Comparison of ENCODE assay signal across 22 cellular contexts in genomic region chr22:50318698-50319411, GRCh38. TPM values are rescaled to one million over a fixed set of nuclear protein-coding genes. Genes with fewer than 3 reads are reported as not detected.
DNase-seq lines count a peak whose midpoint lies in the region; ATAC-seq, FAIRE-seq and TF ChIP-seq lines count a peak whose summit lies in the region.
"Had no signal": no experiment of that assay in that cellular context is flagged by ENCODE, and none has a peak within 500 bp of the region (broad histone marks: within the 10 kb centered on the region; RNA-seq: fewer than 3 reads in every experiment).

No MANE protein-coding gene starts in this region.

- H3K36me3 ChIP-seq in RWPE2 (ENCODE audit: low read depth) (no peaks in the 10 kb centered on the region), spleen (no peaks in the 10 kb centered on the region)
- H3K36me3 ChIP-seq: breast epithelium, colonic mucosa, left ventricle myocardium inferior, neutrophil had no signal

- no peaks in the 10 kb centered on the region for H3K36me3 Mint-ChIP-seq in activated CD8-positive, alpha-beta memory T cell treated with anti-CD3 and anti-CD28 coated beads, Interleukin-2, amount 10 ng/mL, durations not matched to agents 7 days and 5 days
- H3K36me3 Mint-ChIP-seq: type B pancreatic cell had no signal

- ATAC-seq in RWPE2 (ENCODE audit: low read depth): no peak
- ATAC-seq in activated CD8-positive, alpha-beta memory T cell treated with anti-CD3 and anti-CD28 coated beads, Interleukin-2, amount 10 ng/mL, durations not matched to agents 7 days and 5 days: no peak
- ATAC-seq: mucosa of descending colon had no signal

- H3K27ac Mint-ChIP-seq in activated CD8-positive, alpha-beta memory T cell treated with anti-CD3 and anti-CD28 coated beads, Interleukin-2, amount 10 ng/mL, durations not matched to agents 7 days and 5 days: no peak overlapping the region
- H3K27ac Mint-ChIP-seq: type B pancreatic cell had no signal

- H3K27ac ChIP-seq in RWPE2 (ENCODE audit: poor library complexity, severe bottlenecking) (no peak overlapping the region), spleen (peak overlapping the region in 1 of 8 donors; percentile 5)
- H3K27ac ChIP-seq: 22Rv1, breast epithelium, colonic mucosa, KMS-11, left ventricle myocardium inferior, neutrophil had no signal

- H3K4me1 ChIP-seq in RWPE2 (ENCODE audit: insufficient read depth, poor library complexity, severe bottlenecking) (peaks cover 9% of the 10 kb centered on the region), spleen (peaks cover 13 to 47% (median 25%) of the 10 kb centered on the region in 6 donors)
- H3K4me1 ChIP-seq: breast epithelium had no signal

- H3K9me3 ChIP-seq in RWPE2 (ENCODE audit: severe bottlenecking): no peaks in the 10 kb centered on the region
- no peaks in the 10 kb centered on the region for H3K9me3 ChIP-seq in spleen
- H3K9me3 ChIP-seq: breast epithelium, colonic mucosa, left ventricle myocardium inferior, mucosa of descending colon, neutrophil had no signal

- H3K27me3 ChIP-seq in RWPE2 (ENCODE audit: insufficient read depth, poor library complexity, severe bottlenecking) (no peaks in the 10 kb centered on the region), spleen (replicated peaks in 1 of 7) (no peaks in the 10 kb centered on the region)
- H3K27me3 ChIP-seq: breast epithelium, colonic mucosa had no signal

- no peaks in the 10 kb centered on the region for H3K9me3 Mint-ChIP-seq in activated CD8-positive, alpha-beta memory T cell treated with anti-CD3 and anti-CD28 coated beads, Interleukin-2, amount 10 ng/mL, durations not matched to agents 7 days and 5 days (ENCODE audit: low read depth)
- H3K9me3 Mint-ChIP-seq: type B pancreatic cell had no signal

- H3K4me1 Mint-ChIP-seq in activated CD8-positive, alpha-beta memory T cell treated with anti-CD3 and anti-CD28 coated beads, Interleukin-2, amount 10 ng/mL, durations not matched to agents 7 days and 5 days: peaks cover 13% of the 10 kb centered on the region

- WGBS in spleen, 5 donors: 77 to 86% (median 79%) methylated on average over 19 to 21 of the region's 21 CpGs

- H3K4me3 ChIP-seq in RWPE2 (ENCODE audit: severe bottlenecking) (no peak overlapping the region), spleen (no peak overlapping the region)
- H3K4me3 ChIP-seq: breast epithelium, colonic mucosa, left ventricle myocardium inferior, mucosa of descending colon had no signal

- peak; percentile 57 for FAIRE-seq in GM12892 (lab: Jason Lieb, UNC)
- FAIRE-seq: endometrium had no signal

- H3K4me3 Mint-ChIP-seq in activated CD8-positive, alpha-beta memory T cell treated with anti-CD3 and anti-CD28 coated beads, Interleukin-2, amount 10 ng/mL, durations not matched to agents 7 days and 5 days: no peak overlapping the region
- H3K4me3 Mint-ChIP-seq: type B pancreatic cell had no signal

- TF ChIP-seq POLR2A in GM12892 (IDR thresholded peaks at IDR 0.05; ENCODE audit: low read depth, low read length) (no peak), spleen (IDR thresholded peaks at IDR 0.05) (no peak)

- intact Hi-C loops in spleen (cut with DNase I; ENCODE audit: low total_unique reads): no loop called here

- CTCF ChIA-PET in activated CD8-positive, alpha-beta memory T cell treated with anti-CD3 and anti-CD28 coated beads, Interleukin-2, amount 10 ng/mL, durations not matched to agents 7 days and 5 days (lab: Charles Lee): interaction anchor here (2.8 kb wide), 1 partner anchor 8 kb away, joined by 11 read pairs; the partner anchor contains the start of gene DENND6B

- no peak for TF ChIP-seq CTCF in RWPE2 (IDR thresholded peaks at IDR 0.05; ENCODE audit: poor library complexity, severe bottlenecking)
- TF ChIP-seq CTCF in spleen (IDR thresholded peaks at IDR 0.05 in 8 of 11, conservative IDR thresholded peaks at IDR 0.05 in 3 of 11): no peak

- H3K27me3 Mint-ChIP-seq in activated CD8-positive, alpha-beta memory T cell treated with anti-CD3 and anti-CD28 coated beads, Interleukin-2, amount 10 ng/mL, durations not matched to agents 7 days and 5 days: no peaks in the 10 kb centered on the region
- H3K27me3 Mint-ChIP-seq: type B pancreatic cell had no signal

- DNase-seq in DMS53 (lab: John Stamatoyannopoulos, UW): peak; percentile 75
- DNase-seq in DMS53 treated with DMSO at 0.1 percent for 48 hours (lab: John Stamatoyannopoulos, UW; ENCODE audit: unreplicated experiment): no peak
- peak; percentile 31 for DNase-seq in GM12892 (ENCODE audit: insufficient read length)
- DNase-seq in RWPE2 (ENCODE audit: low spot score): peak; percentile 60
- peak; percentile 85 for DNase-seq in mesenteric fat pad (ENCODE audit: low spot score)
- no peak for DNase-seq in activated CD8-positive, alpha-beta memory T cell treated with anti-CD3 and anti-CD28 coated beads, Interleukin-2, amount 10 ng/mL, durations not matched to agents 7 days and 5 days
- DNase-seq in A172 (ENCODE audit: low spot score): no peak
- DNase-seq in spleen: no peak
- DNase-seq: activated CD4-positive, alpha-beta T cell treated with anti-CD3 and anti-CD28 coated beads, Interleukin-2, amount 50 U/mL, for 1 hour; activated effector memory CD4-positive, alpha-beta T cell treated with anti-CD3 and anti-CD28 coated beads, Interleukin-2, amount 50 U/mL, for 16 hours; colonic mucosa; left ventricle myocardium inferior; NCI-H187; RPMI8226; stimulated activated CD4-positive, alpha-beta T cell treated with anti-CD3 and anti-CD28 coated beads, Interleukin-4, amount 100 ng/mL, for 24 hours had no signal

RNA-seq across cellular contexts. Expression of gene DENND6B, which starts 8.0 kb away (rescaled TPM):
- 6.6 TPM for polyA plus RNA-seq in GM12892 (2012; ENCODE audit: missing spikeins)
- 2.2 TPM for total RNA-seq in mesenteric fat pad
- 1 to 10 TPM; 5.7 to 8.8 TPM for total RNA-seq in activated CD8-positive, alpha-beta memory T cell treated with anti-CD3 and anti-CD28 coated beads, Interleukin-2, amount 10 ng/mL, durations not matched to agents 7 days and 5 days
- 1.2 and 2.9 TPM in 2 replicates for total RNA-seq in A172 (2014; rRNA removed; shearing (Covaris generic))
- 1 to 10 TPM; 4.5 to 8.9 (median 6.0) TPM for total RNA-seq in spleen
- 10 to 100 TPM in 1 of 3 donors, 1 to 10 TPM in 2; 6.4 to 10.4 (median 9.9) TPM for polyA plus RNA-seq in spleen

RNA-seq across cellular contexts. Expression of gene PLXNB2, which starts 11.4 kb away (rescaled TPM):
- polyA plus RNA-seq in GM12892 (2012; ENCODE audit: missing spikeins): 32.5 TPM
- total RNA-seq in mesenteric fat pad (108 TPM), spleen (100 to 1,000 TPM; 175 to 382 (median 278) TPM)
- total RNA-seq in activated CD8-positive, alpha-beta memory T cell treated with anti-CD3 and anti-CD28 coated beads, Interleukin-2, amount 10 ng/mL, durations not matched to agents 7 days and 5 days: 10 to 100 TPM; 23.4 to 26.6 TPM
- total RNA-seq in A172 (2014; rRNA removed; shearing (Covaris generic)): 64.9 and 65.0 TPM in 2 replicates
- 100 to 1,000 TPM in 1 of 3 donors, 10 to 100 TPM in 2; 41.9 to 113 (median 68.3) TPM for polyA plus RNA-seq in spleen

RNA-seq across cellular contexts. Expression of gene PPP6R2, which starts 24.3 kb away (rescaled TPM):
- 19.7 TPM for polyA plus RNA-seq in GM12892 (2012; ENCODE audit: missing spikeins)
- total RNA-seq in mesenteric fat pad (45.3 TPM), spleen (10 to 100 TPM; 54.0 to 76.2 (median 64.7) TPM)
- total RNA-seq in activated CD8-positive, alpha-beta memory T cell treated with anti-CD3 and anti-CD28 coated beads, Interleukin-2, amount 10 ng/mL, durations not matched to agents 7 days and 5 days: 10 to 100 TPM; 78.7 to 98.0 TPM
- total RNA-seq in A172 (2014; rRNA removed; shearing (Covaris generic)): 28.0 and 36.6 TPM in 2 replicates
- polyA plus RNA-seq in spleen: 10 to 100 TPM; 23.6 to 48.7 (median 27.8) TPM

RNA-seq across cellular contexts. Expression of gene MAPK11, which starts 48.7 kb away (rescaled TPM):
- polyA plus RNA-seq in GM12892 (2012; ENCODE audit: missing spikeins): 7.9 TPM
- total RNA-seq in mesenteric fat pad: 24.2 TPM
- total RNA-seq in activated CD8-positive, alpha-beta memory T cell treated with anti-CD3 and anti-CD28 coated beads, Interleukin-2, amount 10 ng/mL, durations not matched to agents 7 days and 5 days: 10 to 100 TPM; 16.5 to 18.5 TPM
- total RNA-seq in A172 (2014; rRNA removed; shearing (Covaris generic)): 13.4 and 15.4 TPM in 2 replicates
- total RNA-seq in spleen: 10 to 100 TPM in 3 of 7 donors, 1 to 10 TPM in 4; 5.2 to 20.7 (median 9.3) TPM
- 10 to 100 TPM; 10.7 to 25.3 (median 21.0) TPM for polyA plus RNA-seq in spleen

RNA-seq across cellular contexts. Expression of gene MAPK12, which starts 57.4 kb away (rescaled TPM):
- 21.2 TPM for polyA plus RNA-seq in GM12892 (2012; ENCODE audit: missing spikeins)
- total RNA-seq in mesenteric fat pad (20.0 TPM), spleen (10 to 100 TPM in 2 of 7 donors, 1 to 10 TPM in 5; 3.9 to 11.6 (median 6.4) TPM)
- 10 to 100 TPM; 13.9 to 15.8 TPM for total RNA-seq in activated CD8-positive, alpha-beta memory T cell treated with anti-CD3 and anti-CD28 coated beads, Interleukin-2, amount 10 ng/mL, durations not matched to agents 7 days and 5 days
- 31.4 and 32.2 TPM in 2 replicates for total RNA-seq in A172 (2014; rRNA removed; shearing (Covaris generic))
- 10 to 100 TPM in 1 of 3 donors, 1 to 10 TPM in 2; 6.9 to 11.0 (median 9.0) TPM for polyA plus RNA-seq in spleen

Comparison
In these comparisons a context has a peak if more than half of its experiments do, and no peak if none do; other contexts are left out.
1. DNase-seq: peak in DMS53 (single experiment), GM12892 (single experiment), RWPE2 (single experiment) and mesenteric fat pad (single experiment); none in DMS53 treated with DMSO at 0.1 percent for 48 hours (single experiment), activated CD8-positive, alpha-beta memory T cell treated with anti-CD3 and anti-CD28 coated beads, Interleukin-2, amount 10 ng/mL, durations not matched to agents 7 days and 5 days (single experiment), A172 (single experiment) and spleen (single experiment).